10 cellular contexts compared by ENCODE assay signal in genomic region chr19:49719420-49719819, GRCh38. TPM values are rescaled to one million over a fixed set of nuclear protein-coding genes. Genes with fewer than 3 reads are reported as not detected.
DNase-seq lines count a peak whose midpoint lies in the region; ATAC-seq, FAIRE-seq and TF ChIP-seq lines count a peak whose summit lies in the region.
"Not testable (repeated sequence)": the region's sequence is repeated elsewhere in the genome, so short reads cannot be mapped to it uniquely, and the experiment has no call there.
"Had no signal": no experiment of that assay in that cellular context is flagged by ENCODE, and none has a peak within 500 bp of the region (broad histone marks: within the 10 kb centered on the region; RNA-seq: fewer than 3 reads in every experiment).

No MANE protein-coding gene starts in this region.

- peaks cover 13% of the 10 kb centered on the region for H3K4me1 Mint-ChIP-seq in CD4-positive, alpha-beta T cell (ENCODE audit: low read depth)
- H3K4me1 Mint-ChIP-seq in activated T-cell treated with anti-CD3 and anti-CD28 coated beads, Interleukin-2, amount 50 U/mL, for 4 hours (ENCODE audit: low read depth) = not testable (repeated sequence)
- H3K4me1 Mint-ChIP-seq in endothelial cell (ENCODE audit: unreplicated experiment) = peaks cover 24% of the 10 kb centered on the region
- peaks cover 10 to 24% (median 11%) of the 10 kb centered on the region in 3 donors for H3K4me1 Mint-ChIP-seq in naive B cell

- not testable (repeated sequence) for H3K36me3 Mint-ChIP-seq in CD4-positive, alpha-beta T cell (ENCODE audit: low read depth); activated T-cell treated with anti-CD3 and anti-CD28 coated beads, Interleukin-2, amount 50 U/mL, for 4 hours (ENCODE audit: insufficient read depth); endothelial cell (ENCODE audit: low read depth, unreplicated experiment); naive B cell

- H3K36me3 ChIP-seq in IMR-90 (ENCODE audit: control insufficient read depth, insufficient read depth, low read length); K562 (ENCODE audit: control insufficient read depth, insufficient read depth, low read length); neuronal stem cell (replicated peaks in 1 of 2; ENCODE audit: control insufficient read depth in 2 of 2, insufficient read depth in 2 of 2, low read length in 2 of 2): not testable (repeated sequence)

- not testable (repeated sequence) for FAIRE-seq in K562 (lab: Jason Lieb, UNC)

- not testable (repeated sequence) for H3K9me1 ChIP-seq in IMR-90 (ENCODE audit: insufficient read depth, low read length); K562 (ENCODE audit: control insufficient read depth, insufficient read depth, low read length)

- not testable (repeated sequence) for ATAC-seq in CD4-positive, alpha-beta T cell (ENCODE audit: poor library complexity); IMR-90 (ENCODE audit: low read depth); activated T-cell treated with anti-CD3 and anti-CD28 coated beads, Interleukin-2, amount 50 U/mL, for 4 hours; K562; naive B cell (ENCODE audit: low read depth in 2 of 2)

- H2BK15ac ChIP-seq in IMR-90 (ENCODE audit: low read depth, low read length); neuronal stem cell (ENCODE audit: low read length): not testable (repeated sequence)

- not testable (repeated sequence) for H3K4ac ChIP-seq in IMR-90 (ENCODE audit: low read depth, low read length); neuronal stem cell (ENCODE audit: low read length)

- not testable (repeated sequence) for H3K79me2 ChIP-seq in K562 (ENCODE audit: control insufficient read depth, insufficient read depth, low read length)

- not testable (repeated sequence) for H4K20me1 ChIP-seq in IMR-90 (ENCODE audit: insufficient read depth, low read length); K562 (replicated peaks; ENCODE audit: control insufficient read depth, insufficient read depth, low read length)

- CTCF ChIA-PET in CD4-positive, alpha-beta T cell (lab: Charles Lee) = interaction anchor here (3.0 kb wide), 1 partner anchor 93 kb away, joined by 8 read pairs; the partner anchor contains the start of gene FUZ
- CTCF ChIA-PET in IMR-90 (lab: Yijun Ruan, JAX) = interaction anchor here (0.7 kb wide), 1 partner anchor 374 kb away, joined by 7 read pairs; no protein-coding TSS in a partner anchor
- CTCF ChIA-PET in K562 (lab: Yijun Ruan, JAX; ENCODE audit: low intra/inter-chr PET ratio) = not testable (repeated sequence)

- not testable (repeated sequence) for H2BK5ac ChIP-seq in IMR-90 (ENCODE audit: low read depth, low read length, poor library complexity, severe bottlenecking); neuronal stem cell (ENCODE audit: low read length)

- H3K9me3 Mint-ChIP-seq in CD4-positive, alpha-beta T cell; activated T-cell treated with anti-CD3 and anti-CD28 coated beads, Interleukin-2, amount 50 U/mL, for 4 hours; endothelial cell (ENCODE audit: unreplicated experiment); naive B cell: not testable (repeated sequence)

- not testable (repeated sequence) for TF ChIP-seq CTCF in CD4-positive, alpha-beta T cell (IDR thresholded peaks at IDR 0.05); IMR-90 (conservative IDR thresholded peaks at IDR 0.05; ENCODE audit: low read depth, low read length); K562 (IDR thresholded peaks at IDR 0.05 in 2 of 3, conservative IDR thresholded peaks at IDR 0.05 in 1 of 3; ENCODE audit: insufficient read depth in 2 of 3, low read depth in 1 of 3, low read length in 3 of 3); endothelial cell (IDR thresholded peaks at IDR 0.05; ENCODE audit: unreplicated experiment)

- H3K9ac ChIP-seq in IMR-90 (ENCODE audit: low read depth, low read length); K562 (ENCODE audit: insufficient read depth in 1 of 2, low read depth in 2 of 2, low read length in 2 of 2); neuronal stem cell (ENCODE audit: low read depth, low read length, poor library complexity): not testable (repeated sequence)

- H3K79me1 ChIP-seq in IMR-90 (ENCODE audit: low read depth in 1 of 2, low read length in 2 of 2); neuronal stem cell (ENCODE audit: low read depth, low read length): not testable (repeated sequence)

- DNase-seq in CD4-positive, alpha-beta T cell; IMR-90; activated T-cell treated with anti-CD3 and anti-CD28 coated beads, Interleukin-2, amount 50 U/mL, for 4 hours; K562 (ENCODE audit: extremely low read depth in 1 of 4, low spot score in 3 of 4); endothelial cell (ENCODE audit: low spot score); naive B cell; neuronal stem cell (ENCODE audit: low spot score): not testable (repeated sequence)

- dilution Hi-C loops in IMR-90 (cut with HindIII; ENCODE audit: low sequenced_read_pairs, unreplicated experiment) = not testable (repeated sequence)

- H2AK9ac ChIP-seq in IMR-90 (replicated peaks; ENCODE audit: low read depth, low read length, poor library complexity) = not testable (repeated sequence)

- not testable (repeated sequence) for H3K4me2 ChIP-seq in IMR-90 (ENCODE audit: low read depth, low read length); K562 (ENCODE audit: insufficient read depth, low read length); neuronal stem cell (ENCODE audit: insufficient read depth, low read length, poor library complexity, severe bottlenecking)

- 61% methylated on average over 8 of the region's 22 CpGs; no CpG with 5 or more reads in 1 of the 2 experiments for WGBS in IMR-90 (ENCODE audit: extremely low coverage in 2 of 2, insufficient read length in 1 of 2), 2 experiments
- 84% methylated on average over 21 of the region's 22 CpGs for WGBS in K562 (ENCODE audit: insufficient coverage, low coverage, missing lambda C conversion rate)
- WGBS in neuronal stem cell (ENCODE audit: extremely low coverage in 2 of 2, insufficient read length in 2 of 2, insufficient replicate concordance in 1 of 2), 2 donors = no CpG with 5 or more reads among the region's 22 CpGs

- not testable (repeated sequence) for TF ChIP-seq POLR2A in IMR-90 (IDR thresholded peaks at IDR 0.05; ENCODE audit: low read depth, low read length); K562 (conservative IDR thresholded peaks at IDR 0.05)

- not testable (repeated sequence) for H3K18ac ChIP-seq in IMR-90 (ENCODE audit: low read depth, low read length)
- H3K18ac ChIP-seq in neuronal stem cell (ENCODE audit: low read length) = peak overlapping the region; percentile 11

- not testable (repeated sequence) for H2BK20ac ChIP-seq in IMR-90 (ENCODE audit: low read depth, low read length)

- not testable (repeated sequence) for H4K5ac ChIP-seq in IMR-90 (ENCODE audit: low read depth, low read length)

- peak overlapping the region; percentile 63 for H3K4me3 Mint-ChIP-seq in CD4-positive, alpha-beta T cell
- peak overlapping the region; percentile 38 for H3K4me3 Mint-ChIP-seq in activated T-cell treated with anti-CD3 and anti-CD28 coated beads, Interleukin-2, amount 50 U/mL, for 4 hours
- not testable (repeated sequence) for H3K4me3 Mint-ChIP-seq in endothelial cell (ENCODE audit: unreplicated experiment)
- H3K4me3 Mint-ChIP-seq in naive B cell = peak overlapping the region in 3 of 8 donors; percentile 9 to 77 (median 12)

- not testable (repeated sequence) for H2BK120ac ChIP-seq in IMR-90 (ENCODE audit: low read depth, low read length); neuronal stem cell (ENCODE audit: low read depth, low read length)

- peak overlapping the region; percentile 79 for H3K27ac Mint-ChIP-seq in CD4-positive, alpha-beta T cell
- H3K27ac Mint-ChIP-seq in endothelial cell (ENCODE audit: unreplicated experiment) (peak overlapping the region; percentile 93), naive B cell (peak overlapping the region in 4 of 6 donors; percentile 12 to 52 (median 31))

- TF ChIP-seq RAD21 in IMR-90 (IDR thresholded peaks at IDR 0.05; ENCODE audit: low read length); K562 (CRISPR knock-in tag; conservative IDR thresholded peaks at IDR 0.05 in 1 of 2, IDR thresholded peaks at IDR 0.05 in 1 of 2): not testable (repeated sequence)

- not testable (repeated sequence) for H3K56ac ChIP-seq in IMR-90 (ENCODE audit: extremely low read depth, insufficient read depth, low read length)

- BruUV-seq in IMR-90 (replicated peaks; lab: Mats Ljungman, UMichigan); K562 (replicated peaks; lab: Mats Ljungman, UMichigan): not testable (repeated sequence)

- not testable (repeated sequence) for H3K23ac ChIP-seq in IMR-90 (ENCODE audit: low read depth, low read length); neuronal stem cell (ENCODE audit: low read depth, low read length, poor library complexity)

- not testable (repeated sequence) for TF ChIP-seq EP300 in K562 (IDR thresholded peaks at IDR 0.05; ENCODE audit: low read length)

- POLR2A ChIA-PET in CD4-positive, alpha-beta T cell (lab: Charles Lee) = interaction anchor here (0.7 to 2.4 kb wide), 2 partner anchors 47 to 52 kb away, joined by 3 to 26 read pairs; partner anchors contain the start of gene AP2A1
- POLR2A ChIA-PET in IMR-90 (lab: Charles Lee; ENCODE audit: unreplicated experiment) = not testable (repeated sequence)
- POLR2A ChIA-PET in K562 (lab: Yijun Ruan, JAX) = interaction anchor here (1.0 kb wide), 1 partner anchor 16 kb away, joined by 3 read pairs; no protein-coding TSS in a partner anchor

- H3K9me3 ChIP-seq in CD4-positive, alpha-beta T cell (ENCODE audit: control insufficient read depth, low read length); IMR-90 (ENCODE audit: control insufficient read depth, insufficient read depth, low read length); K562 (replicated peaks; ENCODE audit: control insufficient read depth, insufficient read depth, low read depth, low read length); neuronal stem cell (replicated peaks in 1 of 2; ENCODE audit: control insufficient read depth in 2 of 2, insufficient read depth in 1 of 2, low read depth in 1 of 2, low read length in 2 of 2): not testable (repeated sequence)

- H2AK5ac ChIP-seq in IMR-90 (ENCODE audit: low read depth, low read length); neuronal stem cell (ENCODE audit: low read depth, low read length): not testable (repeated sequence)

- not testable (repeated sequence) for H3K4me3 ChIP-seq in IMR-90 (ENCODE audit: insufficient read depth, low read depth, low read length); K562; neuronal stem cell (ENCODE audit: low read length in 2 of 2)

- not testable (repeated sequence) for H2BK12ac ChIP-seq in neuronal stem cell (ENCODE audit: low read length)

- peak overlapping the region; percentile 32 for H2AFZ ChIP-seq in IMR-90 (replicated peaks; ENCODE audit: low read length, poor library complexity)
- not testable (repeated sequence) for H2AFZ ChIP-seq in K562 (ENCODE audit: low read depth, low read length); neuronal stem cell (ENCODE audit: low read length)

- H3K27me3 ChIP-seq in CD4-positive, alpha-beta T cell (ENCODE audit: control insufficient read depth, insufficient read depth, low read length); IMR-90 (ENCODE audit: control insufficient read depth, insufficient read depth, low read length); K562 (ENCODE audit: control insufficient read depth in 2 of 2, insufficient read depth in 2 of 2, low read length in 2 of 2); neuronal stem cell (ENCODE audit: control insufficient read depth in 3 of 3, insufficient read depth in 3 of 3, low read depth in 1 of 3, low read length in 3 of 3): not testable (repeated sequence)

- intact Hi-C loops in CD4-positive, alpha-beta T cell (cut with DNase I, micrococcal nuclease) = loop anchor here in 1 of 2 experiments (5.0 kb wide), 1 partner anchor 88 kb away; no protein-coding TSS in a partner anchor
- intact Hi-C loops in IMR-90 (cut with micrococcal nuclease) (loop anchor here (10.0 kb wide), 1 partner anchor 95 kb away; the partner anchor contains the start of genes FUZ and MED25), K562 (cut with micrococcal nuclease) (loop anchor here (10.0 kb wide), 1 partner anchor 155 kb away; the partner anchor contains the start of genes AKT1S1 and TBC1D17)

- H3K27me3 Mint-ChIP-seq in CD4-positive, alpha-beta T cell; activated T-cell treated with anti-CD3 and anti-CD28 coated beads, Interleukin-2, amount 50 U/mL, for 4 hours (ENCODE audit: low read depth); naive B cell: not testable (repeated sequence)
- peaks cover 13% of the 10 kb centered on the region for H3K27me3 Mint-ChIP-seq in endothelial cell (ENCODE audit: unreplicated experiment)

- not testable (repeated sequence) for H3K27ac ChIP-seq in CD4-positive, alpha-beta T cell (ENCODE audit: low read depth, low read length); IMR-90 (ENCODE audit: insufficient read depth, low read length); K562 (ENCODE audit: extremely low read depth, low read depth, low read length); neuronal stem cell (replicated peaks; ENCODE audit: low read length)

- H3K4me1 ChIP-seq in IMR-90 (ENCODE audit: control insufficient read depth, insufficient read depth, low read length); K562 (replicated peaks in 1 of 2; ENCODE audit: control insufficient read depth in 2 of 2, insufficient read depth in 2 of 2, low read length in 2 of 2); neuronal stem cell (ENCODE audit: control insufficient read depth in 2 of 2, insufficient read depth in 1 of 2, low read depth in 1 of 2, low read length in 2 of 2): not testable (repeated sequence)

- H4K91ac ChIP-seq in IMR-90 (ENCODE audit: insufficient read depth, low read depth, low read length); neuronal stem cell (ENCODE audit: low read depth, low read length, poor library complexity): not testable (repeated sequence)

- H4K8ac ChIP-seq in IMR-90 (ENCODE audit: low read depth in 2 of 2, low read length in 2 of 2); neuronal stem cell (ENCODE audit: low read depth, low read length): not testable (repeated sequence)

- in situ Hi-C loops in IMR-90 (cut with MboI; ENCODE audit: low sequenced_read_pairs); K562 (cut with MboI): not testable (repeated sequence)

- H3K14ac ChIP-seq in IMR-90 (replicated peaks; ENCODE audit: low read depth, low read length); neuronal stem cell (ENCODE audit: low read length): not testable (repeated sequence)

RNA-seq across cellular contexts. Expression of gene CPT1C, which starts 28.5 kb away (rescaled TPM):
- under 1 TPM; 0.47 to 0.59 TPM for total RNA-seq in CD4-positive, alpha-beta T cell
- total RNA-seq in IMR-90 (2012; rRNA removed) = 14.2 and 14.7 TPM in 2 replicates
- 53.1 and 56.1 TPM in 2 replicates for polyA plus RNA-seq in IMR-90 (2012; rRNA removed)
- polyA plus RNA-seq in IMR-90 (2012; cell fraction: cytosol; rRNA removed) = 21.9 and 40.7 TPM in 2 replicates
- polyA plus RNA-seq in IMR-90 (2012; cell fraction: nucleus; rRNA removed; ENCODE audit: low replicate concordance) = 314 and 515 TPM in 2 replicates
- total RNA-seq in activated T-cell treated with anti-CD3 and anti-CD28 coated beads, Interleukin-2, amount 50 U/mL, for 4 hours = 1 to 10 TPM in 1 of 3 donors, under 1 TPM in 2; 0.60 to 1.2 (median 0.95) TPM
- total RNA-seq in K562 (2011; cell fraction: chromatin; rRNA removed; ENCODE audit: low replicate concordance) = 2.6 and 5.2 TPM in 2 replicates
- 3.6 and 3.7 TPM in 2 replicates for total RNA-seq in K562 (2011; cell fraction: nucleolus; rRNA removed)
- 1.8 and 3.9 TPM in 2 replicates for total RNA-seq in K562 (2011; cell fraction: nucleoplasm; rRNA removed)
- 2.5 and 2.7 TPM in 2 replicates for total RNA-seq in K562 (2014; rRNA removed)
- 1.9 and 3.0 TPM in 2 replicates for total RNA-seq in K562 (2014; rRNA removed; fragmentation: Illumina TruSeq; extraction: Trizol)
- 2.1 and 2.8 TPM in 2 replicates for total RNA-seq in K562 (2015; rRNA removed; fragmentation: Illumina TruSeq; extraction: Trizol)
- 3.1 and 4.4 TPM in 2 replicates for total RNA-seq in K562 (2021)
- 1.9 and 3.6 TPM in 2 replicates for polyA plus RNA-seq in K562 (2011; rRNA removed)
- 4.7 and 7.4 TPM in 2 replicates for polyA plus RNA-seq in K562 (2011; cell fraction: cytosol; rRNA removed)
- 3.6 and 4.2 TPM in 2 replicates for polyA plus RNA-seq in K562 (2011; cell fraction: nucleus; rRNA removed)
- 5.1 and 6.1 TPM in 2 replicates for polyA plus RNA-seq in K562 (2012)
- polyA plus RNA-seq in K562 (2014; fragmentation: Illumina TruSeq; extraction: Trizol) = 4.8 and 5.1 TPM in 2 replicates
- 10 to 100 TPM; 11.5 to 12.3 TPM for polyA plus RNA-seq in K562 (2014; fragmentation: Nextera tagmentation; extraction: Ambion mirVana)
- 2.1 and 4.0 TPM in 2 replicates for polyA plus RNA-seq in K562 (2014; rRNA removed)
- 0.53 and 0.96 TPM in 2 replicates for polyA minus RNA-seq in K562 (2011; rRNA and poly(A)+ RNA removed)
- not detected in 2 replicates for polyA minus RNA-seq in K562 (2011; cell fraction: cytosol; rRNA and poly(A)+ RNA removed)
- 0.27 and 2.1 TPM in 2 replicates for polyA minus RNA-seq in K562 (2011; cell fraction: nucleus; rRNA and poly(A)+ RNA removed)
- total RNA-seq in endothelial cell (ENCODE audit: unreplicated experiment) = 94.1 TPM
- not detected for polyA plus RNA-seq in naive B cell (ENCODE audit: low read depth in 6 of 6)
- polyA plus RNA-seq in neuronal stem cell (2013, experiment 1 of 2) = 105 TPM
- 103 TPM for polyA plus RNA-seq in neuronal stem cell (2013, experiment 2 of 2)
- total RNA-seq: HepG2 had no signal

RNA-seq across cellular contexts. Expression of gene ADM5, which starts 30.0 kb away (rescaled TPM):
- total RNA-seq in CD4-positive, alpha-beta T cell = 1 to 10 TPM; 2.1 to 2.5 TPM
- total RNA-seq in IMR-90 (2012; rRNA removed) (0.18 and 0.28 TPM in 2 replicates), K562 (2014; rRNA removed) (2.4 and 2.7 TPM in 2 replicates), K562 (2014; rRNA removed; fragmentation: Illumina TruSeq; extraction: Trizol) (0.32 and 0.47 TPM in 2 replicates), K562 (2015; rRNA removed; fragmentation: Illumina TruSeq; extraction: Trizol) (1.9 and 2.4 TPM in 2 replicates), K562 (2021) (5.4 and 7.0 TPM in 2 replicates), endothelial cell (ENCODE audit: unreplicated experiment) (5.3 TPM)
- polyA plus RNA-seq in IMR-90 (2012; rRNA removed) (0.99 and 1.7 TPM in 2 replicates), K562 (2011; rRNA removed) (1.3 and 2.2 TPM in 2 replicates), K562 (2014; fragmentation: Illumina TruSeq; extraction: Trizol) (2.1 and 2.7 TPM in 2 replicates), K562 (2014; fragmentation: Nextera tagmentation; extraction: Ambion mirVana) (under 1 TPM in 1 of 2 experiments, not detected in 1; 0.13 TPM), K562 (2014; rRNA removed) (5.7 and 8.4 TPM in 2 replicates), naive B cell (ENCODE audit: low read depth in 6 of 6) (under 1 TPM in 4 of 6 donors, not detected in 2; 0.19 to 0.47 (median 0.26) TPM)
- 0.05 and 0.51 TPM in 2 replicates for polyA plus RNA-seq in IMR-90 (2012; cell fraction: cytosol; rRNA removed)
- polyA plus RNA-seq in IMR-90 (2012; cell fraction: nucleus; rRNA removed; ENCODE audit: low replicate concordance) = 9.2 and 33.2 TPM in 2 replicates
- 10 to 100 TPM; 16.3 to 20.8 (median 17.2) TPM for total RNA-seq in activated T-cell treated with anti-CD3 and anti-CD28 coated beads, Interleukin-2, amount 50 U/mL, for 4 hours
- total RNA-seq in K562 (2011; cell fraction: chromatin; rRNA removed; ENCODE audit: low replicate concordance) = 13.0 and 50.8 TPM in 2 replicates
- total RNA-seq in K562 (2011; cell fraction: nucleolus; rRNA removed) = 29.6 and 33.4 TPM in 2 replicates
- 21.0 and 23.9 TPM in 2 replicates for total RNA-seq in K562 (2011; cell fraction: nucleoplasm; rRNA removed)
- polyA plus RNA-seq in K562 (2011; cell fraction: cytosol; rRNA removed) = 1.8 and 4.7 TPM in 2 replicates
- polyA plus RNA-seq in K562 (2011; cell fraction: nucleus; rRNA removed) = 24.4 and 55.5 TPM in 2 replicates
- polyA plus RNA-seq in K562 (2012) = 3.6 and 4.4 TPM in 2 replicates
- polyA minus RNA-seq in K562 (2011; rRNA and poly(A)+ RNA removed) = 0.15 and 0.60 TPM in 2 replicates
- 1.0 and 1.3 TPM in 2 replicates for polyA minus RNA-seq in K562 (2011; cell fraction: cytosol; rRNA and poly(A)+ RNA removed)
- 6.1 and 6.9 TPM in 2 replicates for polyA minus RNA-seq in K562 (2011; cell fraction: nucleus; rRNA and poly(A)+ RNA removed)
- polyA plus RNA-seq in neuronal stem cell (2013, experiment 1 of 2) = 1.7 TPM
- polyA plus RNA-seq in neuronal stem cell (2013, experiment 2 of 2) = 2.0 TPM

RNA-seq across cellular contexts. Expression of gene PRMT1, which starts 42.3 kb away (rescaled TPM):
- 10 to 100 TPM; 41.5 to 46.4 TPM for total RNA-seq in CD4-positive, alpha-beta T cell
- total RNA-seq in IMR-90 (2012; rRNA removed) (672 and 840 TPM in 2 replicates), K562 (2014; rRNA removed) (371 and 483 TPM in 2 replicates), K562 (2014; rRNA removed; fragmentation: Illumina TruSeq; extraction: Trizol) (132 and 169 TPM in 2 replicates), K562 (2015; rRNA removed; fragmentation: Illumina TruSeq; extraction: Trizol) (326 and 337 TPM in 2 replicates), K562 (2021) (324 and 326 TPM in 2 replicates), endothelial cell (ENCODE audit: unreplicated experiment) (175 TPM)
- polyA plus RNA-seq in IMR-90 (2012; rRNA removed) (497 and 529 TPM in 2 replicates), K562 (2011; rRNA removed) (407 and 436 TPM in 2 replicates), K562 (2014; fragmentation: Illumina TruSeq; extraction: Trizol) (446 and 465 TPM in 2 replicates), K562 (2014; fragmentation: Nextera tagmentation; extraction: Ambion mirVana) (10 to 100 TPM; 13.3 to 74.0 TPM), K562 (2014; rRNA removed) (464 and 510 TPM in 2 replicates), naive B cell (ENCODE audit: low read depth in 6 of 6) (100 to 1,000 TPM; 175 to 363 (median 192) TPM)
- 279 and 661 TPM in 2 replicates for polyA plus RNA-seq in IMR-90 (2012; cell fraction: cytosol; rRNA removed)
- 331 and 464 TPM in 2 replicates for polyA plus RNA-seq in IMR-90 (2012; cell fraction: nucleus; rRNA removed; ENCODE audit: low replicate concordance)
- total RNA-seq in activated T-cell treated with anti-CD3 and anti-CD28 coated beads, Interleukin-2, amount 50 U/mL, for 4 hours = 100 to 1,000 TPM; 692 to 815 (median 725) TPM
- 329 and 693 TPM in 2 replicates for total RNA-seq in K562 (2011; cell fraction: chromatin; rRNA removed; ENCODE audit: low replicate concordance)
- 420 and 469 TPM in 2 replicates for total RNA-seq in K562 (2011; cell fraction: nucleolus; rRNA removed)
- total RNA-seq in K562 (2011; cell fraction: nucleoplasm; rRNA removed) = 336 and 338 TPM in 2 replicates
- 562 and 863 TPM in 2 replicates for polyA plus RNA-seq in K562 (2011; cell fraction: cytosol; rRNA removed)
- 575 and 667 TPM in 2 replicates for polyA plus RNA-seq in K562 (2011; cell fraction: nucleus; rRNA removed)
- 194 and 423 TPM in 2 replicates for polyA plus RNA-seq in K562 (2012)
- 337 and 429 TPM in 2 replicates for polyA minus RNA-seq in K562 (2011; rRNA and poly(A)+ RNA removed)
- 187 and 188 TPM in 2 replicates for polyA minus RNA-seq in K562 (2011; cell fraction: cytosol; rRNA and poly(A)+ RNA removed)
- polyA minus RNA-seq in K562 (2011; cell fraction: nucleus; rRNA and poly(A)+ RNA removed) = 171 and 244 TPM in 2 replicates
- 433 TPM for polyA plus RNA-seq in neuronal stem cell (2013, experiment 1 of 2)
- 420 TPM for polyA plus RNA-seq in neuronal stem cell (2013, experiment 2 of 2)

RNA-seq across cellular contexts. Expression of gene TSKS, which starts 43.7 kb away (rescaled TPM):
- total RNA-seq in CD4-positive, alpha-beta T cell = 1 to 10 TPM; 2.1 to 2.9 TPM
- total RNA-seq in IMR-90 (2012; rRNA removed) = not detected in 2 replicates
- 0.10 TPM in 1 of 2 replicates, not detected in the other for polyA plus RNA-seq in IMR-90 (2012; rRNA removed)
- polyA plus RNA-seq in IMR-90 (2012; cell fraction: cytosol; rRNA removed) = 0.04 TPM in 1 of 2 replicates, not detected in the other
- 0.07 and 0.18 TPM in 2 replicates for polyA plus RNA-seq in IMR-90 (2012; cell fraction: nucleus; rRNA removed; ENCODE audit: low replicate concordance)
- total RNA-seq in activated T-cell treated with anti-CD3 and anti-CD28 coated beads, Interleukin-2, amount 50 U/mL, for 4 hours = 1 to 10 TPM in 1 of 3 donors, under 1 TPM in 1, not detected in 1; 0.40 to 1.2 TPM
- total RNA-seq in K562 (2011; cell fraction: chromatin; rRNA removed; ENCODE audit: low replicate concordance) = 3.2 and 5.6 TPM in 2 replicates
- 4.0 and 5.0 TPM in 2 replicates for total RNA-seq in K562 (2011; cell fraction: nucleolus; rRNA removed)
- 2.4 TPM in 2 replicates for total RNA-seq in K562 (2011; cell fraction: nucleoplasm; rRNA removed)
- total RNA-seq in K562 (2014; rRNA removed) = 3.3 and 4.5 TPM in 2 replicates
- total RNA-seq in K562 (2014; rRNA removed; fragmentation: Illumina TruSeq; extraction: Trizol) = 0.64 and 0.80 TPM in 2 replicates
- total RNA-seq in K562 (2015; rRNA removed; fragmentation: Illumina TruSeq; extraction: Trizol) = 1.2 and 1.3 TPM in 2 replicates
- total RNA-seq in K562 (2021) = 2.3 and 2.4 TPM in 2 replicates
- 0.75 and 1.4 TPM in 2 replicates for polyA plus RNA-seq in K562 (2011; rRNA removed)
- polyA plus RNA-seq in K562 (2011; cell fraction: cytosol; rRNA removed) = 1.0 and 1.6 TPM in 2 replicates
- polyA plus RNA-seq in K562 (2011; cell fraction: nucleus; rRNA removed) = 2.7 and 3.3 TPM in 2 replicates
- polyA plus RNA-seq in K562 (2012) = 2.9 and 4.5 TPM in 2 replicates
- 0.70 and 1.2 TPM in 2 replicates for polyA plus RNA-seq in K562 (2014; fragmentation: Illumina TruSeq; extraction: Trizol)
- under 1 TPM; 0.14 to 0.35 TPM for polyA plus RNA-seq in K562 (2014; fragmentation: Nextera tagmentation; extraction: Ambion mirVana)
- polyA plus RNA-seq in K562 (2014; rRNA removed) = 1.9 and 2.2 TPM in 2 replicates
- polyA minus RNA-seq in K562 (2011; rRNA and poly(A)+ RNA removed) = 0.42 and 0.49 TPM in 2 replicates
- polyA minus RNA-seq in K562 (2011; cell fraction: cytosol; rRNA and poly(A)+ RNA removed) = 0.86 and 1.0 TPM in 2 replicates
- 1.4 and 2.2 TPM in 2 replicates for polyA minus RNA-seq in K562 (2011; cell fraction: nucleus; rRNA and poly(A)+ RNA removed)
- not detected for total RNA-seq in endothelial cell (ENCODE audit: unreplicated experiment)
- polyA plus RNA-seq in naive B cell (ENCODE audit: low read depth in 6 of 6) = under 1 TPM in 1 of 6 donors, not detected in 5; 0.18 TPM
- 0.31 TPM for polyA plus RNA-seq in neuronal stem cell (2013, experiment 1 of 2)
- 0.44 TPM for polyA plus RNA-seq in neuronal stem cell (2013, experiment 2 of 2)
- total RNA-seq: A172, Caco-2, HepG2 had no signal

RNA-seq across cellular contexts. Expression of gene AP2A1, which starts 47.4 kb away (rescaled TPM):
- total RNA-seq in CD4-positive, alpha-beta T cell = 10 to 100 TPM; 28.2 to 28.9 TPM
- 40.7 and 41.4 TPM in 2 replicates for total RNA-seq in IMR-90 (2012; rRNA removed)
- 122 and 136 TPM in 2 replicates for polyA plus RNA-seq in IMR-90 (2012; rRNA removed)
- 130 and 154 TPM in 2 replicates for polyA plus RNA-seq in IMR-90 (2012; cell fraction: cytosol; rRNA removed)
- polyA plus RNA-seq in IMR-90 (2012; cell fraction: nucleus; rRNA removed; ENCODE audit: low replicate concordance) = 115 and 277 TPM in 2 replicates
- 10 to 100 TPM; 63.6 to 73.6 (median 71.5) TPM for total RNA-seq in activated T-cell treated with anti-CD3 and anti-CD28 coated beads, Interleukin-2, amount 50 U/mL, for 4 hours
- total RNA-seq in K562 (2011; cell fraction: chromatin; rRNA removed; ENCODE audit: low replicate concordance) = 142 and 352 TPM in 2 replicates
- total RNA-seq in K562 (2011; cell fraction: nucleolus; rRNA removed) = 179 and 183 TPM in 2 replicates
- total RNA-seq in K562 (2011; cell fraction: nucleoplasm; rRNA removed) = 173 and 215 TPM in 2 replicates
- 77.6 and 109 TPM in 2 replicates for total RNA-seq in K562 (2014; rRNA removed)
- total RNA-seq in K562 (2014; rRNA removed; fragmentation: Illumina TruSeq; extraction: Trizol) = 21.5 and 23.4 TPM in 2 replicates
- 29.1 and 31.8 TPM in 2 replicates for total RNA-seq in K562 (2015; rRNA removed; fragmentation: Illumina TruSeq; extraction: Trizol)
- total RNA-seq in K562 (2021) = 138 and 150 TPM in 2 replicates
- 31.9 and 75.2 TPM in 2 replicates for polyA plus RNA-seq in K562 (2011; rRNA removed)
- polyA plus RNA-seq in K562 (2011; cell fraction: cytosol; rRNA removed) = 57.0 and 118 TPM in 2 replicates
- polyA plus RNA-seq in K562 (2011; cell fraction: nucleus; rRNA removed) = 98.4 and 141 TPM in 2 replicates
- polyA plus RNA-seq in K562 (2012) = 97.7 and 117 TPM in 2 replicates
- polyA plus RNA-seq in K562 (2014; fragmentation: Illumina TruSeq; extraction: Trizol) = 47.0 and 81.3 TPM in 2 replicates
- polyA plus RNA-seq in K562 (2014; fragmentation: Nextera tagmentation; extraction: Ambion mirVana) = 1 to 10 TPM in 1 of 2 experiments, under 1 TPM in 1; 0.55 to 1.5 TPM
- polyA plus RNA-seq in K562 (2014; rRNA removed) = 89.6 and 91.9 TPM in 2 replicates
- polyA minus RNA-seq in K562 (2011; rRNA and poly(A)+ RNA removed) = 65.8 and 75.2 TPM in 2 replicates
- 102 and 161 TPM in 2 replicates for polyA minus RNA-seq in K562 (2011; cell fraction: cytosol; rRNA and poly(A)+ RNA removed)
- 54.4 and 66.2 TPM in 2 replicates for polyA minus RNA-seq in K562 (2011; cell fraction: nucleus; rRNA and poly(A)+ RNA removed)
- 191 TPM for total RNA-seq in endothelial cell (ENCODE audit: unreplicated experiment)
- polyA plus RNA-seq in naive B cell (ENCODE audit: low read depth in 6 of 6) = 1 to 10 TPM; 3.9 to 8.0 (median 5.0) TPM
- polyA plus RNA-seq in neuronal stem cell (2013, experiment 1 of 2) = 65.3 TPM
- 66.4 TPM for polyA plus RNA-seq in neuronal stem cell (2013, experiment 2 of 2)

Comparison
In these comparisons a context has a peak if more than half of its experiments do, and no peak if none do; other contexts are left out.
1. H3K27ac Mint-ChIP-seq: peak in every context shown above with its lines; median percentile 93 in endothelial cell; 79 in CD4-positive, alpha-beta T cell; 31 in naive B cell.